Comparison of ENCODE assay signal across 8 cellular contexts in genomic region chr2:105802587-105802986, GRCh38. TPM values are rescaled to one million over a fixed set of nuclear protein-coding genes. Genes with fewer than 3 reads are reported as not detected.
DNase-seq lines count a peak whose midpoint lies in the region; ATAC-seq and TF ChIP-seq lines count a peak whose summit lies in the region.

No MANE protein-coding gene starts in this region.

- H3K36me3 ChIP-seq in naive thymus-derived CD4-positive, alpha-beta T cell (ENCODE audit: control insufficient read depth in 2 of 3, insufficient read depth in 3 of 3, low read length in 3 of 3), result no peaks in the 10 kb centered on the region
- H3K36me3 ChIP-seq in ascending aorta, result no peaks in the 10 kb centered on the region

- H3K4me3 ChIP-seq in naive thymus-derived CD4-positive, alpha-beta T cell (ENCODE audit: low read length), result peak overlapping the region; percentile 3
- H3K4me3 ChIP-seq in ascending aorta, result no peak overlapping the region

- H3K9me3 ChIP-seq in naive thymus-derived CD4-positive, alpha-beta T cell (ENCODE audit: control insufficient read depth in 2 of 3, low read length in 3 of 3), result no peaks in the 10 kb centered on the region
- H3K9me3 ChIP-seq in ascending aorta, result no peaks in the 10 kb centered on the region

- H3K4me1 ChIP-seq in naive thymus-derived CD4-positive, alpha-beta T cell (ENCODE audit: control insufficient read depth in 2 of 2, insufficient read depth in 2 of 2, low read length in 2 of 2), result peaks cover 86 to 93% of the 10 kb centered on the region in 2 donors
- H3K4me1 ChIP-seq in ascending aorta, result peaks cover 10 to 27% of the 10 kb centered on the region in 2 donors

- CTCF ChIA-PET in naive thymus-derived CD4-positive, alpha-beta T cell (lab: Charles Lee), result interaction anchor here (0.8 kb wide), 1 partner anchor 64 kb away, joined by 4 read pairs; no protein-coding TSS in a partner anchor

- H3K27me3 Mint-ChIP-seq in naive thymus-derived CD4-positive, alpha-beta T cell, result no peaks in the 10 kb centered on the region

- H3K27me3 ChIP-seq in naive thymus-derived CD4-positive, alpha-beta T cell (ENCODE audit: control insufficient read depth in 2 of 2, insufficient read depth in 2 of 2, low read length in 2 of 2), result no peaks in the 10 kb centered on the region
- no peaks in the 10 kb centered on the region for H3K27me3 ChIP-seq in ascending aorta

- H3K27ac ChIP-seq in naive thymus-derived CD4-positive, alpha-beta T cell (ENCODE audit: low read depth, low read length), result peak overlapping the region; percentile 74
- H3K27ac ChIP-seq in ascending aorta, result no peak overlapping the region

- peak; percentile 74 for DNase-seq in activated CD4-positive, alpha-beta T cell treated with anti-CD3 and anti-CD28 coated beads for 4 hours
- peak in 8 of 9 donors; percentile 36 to 90 (median 61) for DNase-seq in naive thymus-derived CD4-positive, alpha-beta T cell
- DNase-seq in erythroblast (lab: John Stamatoyannopoulos, UW), result no peak
- no peak for DNase-seq in NCI-H446 (lab: John Stamatoyannopoulos, UW)
- no peak for DNase-seq in ascending aorta (ENCODE audit: low spot score in 2 of 2)
- DNase-seq in inferior parietal cortex (ENCODE audit: extremely low spot score), result no peak

- TF ChIP-seq POLR2A in erythroblast (IDR thresholded peaks at IDR 0.05; ENCODE audit: low read length), result no peak

- ATAC-seq in GM19043 (IDR thresholded peaks at IDR 0.05; ENCODE audit: low read depth, unreplicated experiment), result peak; percentile 42
- ATAC-seq in HG03095 (IDR thresholded peaks at IDR 0.05; ENCODE audit: unreplicated experiment), result peak; percentile 43
- peak; percentile 84 for ATAC-seq in naive thymus-derived CD4-positive, alpha-beta T cell

- H3K36me3 Mint-ChIP-seq in naive thymus-derived CD4-positive, alpha-beta T cell, result peaks cover 4 to 34% (median 27%) of the 10 kb centered on the region in 5 donors

- peaks cover 0 to 3% (median 0%) of the 10 kb centered on the region in 11 donors for H3K9me3 Mint-ChIP-seq in naive thymus-derived CD4-positive, alpha-beta T cell

- peak overlapping the region; percentile 60 to 89 (median 81) for H3K4me3 Mint-ChIP-seq in naive thymus-derived CD4-positive, alpha-beta T cell

- no peak for TF ChIP-seq CTCF in ascending aorta (IDR thresholded peaks at IDR 0.05)

- H3K27ac Mint-ChIP-seq in naive thymus-derived CD4-positive, alpha-beta T cell, result peak overlapping the region; percentile 92 to 100 (median 99)

- intact Hi-C loops in naive thymus-derived CD4-positive, alpha-beta T cell (cut with micrococcal nuclease), result loop anchor here in 1 of 2 donors (2.0 kb wide), 1 partner anchor 20 kb away; no protein-coding TSS in a partner anchor
- intact Hi-C loops in ascending aorta (cut with DNase I), result no loop called here

- POLR2A ChIA-PET in naive thymus-derived CD4-positive, alpha-beta T cell (lab: Charles Lee), result interaction anchor here (0.7 to 1.2 kb wide), 7 partner anchors 11 to 230 kb away, joined by 3 to 7 read pairs (median 3); no protein-coding TSS in a partner anchor

- H3K4me1 Mint-ChIP-seq in naive thymus-derived CD4-positive, alpha-beta T cell, result peaks cover 72 to 98% (median 96%) of the 10 kb centered on the region in 7 donors

RNA-seq across cellular contexts. Expression of gene NCK2, which starts 57.9 kb away (rescaled TPM):
- 100 to 1,000 TPM in 4 of 5 experiments, 10 to 100 TPM in 1; 75.3 to 134 (median 109) TPM for total RNA-seq in naive thymus-derived CD4-positive, alpha-beta T cell
- 10 to 100 TPM; 30.8 to 73.0 TPM for polyA plus RNA-seq in naive thymus-derived CD4-positive, alpha-beta T cell
- 57.6 TPM for total RNA-seq in ascending aorta

Comparison
In these comparisons a context has a peak if more than half of its experiments do, and no peak if none do; other contexts are left out.
1. DNase-seq: peak in activated CD4-positive, alpha-beta T cell treated with anti-CD3 and anti-CD28 coated beads for 4 hours (2 of 2) and naive thymus-derived CD4-positive, alpha-beta T cell (8 of 9); none in erythroblast (0 of 2), NCI-H446 (0 of 2), ascending aorta (0 of 2) and inferior parietal cortex (single experiment).
2. Peak in every context shown above with its lines, with median percentiles within 50 percentile points of each other: ATAC-seq.